9 cellular contexts compared by ENCODE assay signal in genomic region chr19:7628589-7629311, GRCh38. TPM values are rescaled to one million over a fixed set of nuclear protein-coding genes. Genes with fewer than 3 reads are reported as not detected.
DNase-seq lines count a peak whose midpoint lies in the region; ATAC-seq and TF ChIP-seq lines count a peak whose summit lies in the region.
"Had no signal": no experiment of that assay in that cellular context is flagged by ENCODE, and none has a peak within 500 bp of the region (broad histone marks: within the 10 kb centered on the region; RNA-seq: fewer than 3 reads in every experiment).

No MANE protein-coding gene starts in this region.

- H3K9me3 ChIP-seq in muscle layer of colon (ENCODE audit: low read length) = no peaks in the 10 kb centered on the region

- peaks cover 35% of the 10 kb centered on the region for H3K4me1 Mint-ChIP-seq in chondrocyte (ENCODE audit: low read depth)

- peak overlapping the region; percentile 64 for H2AFZ ChIP-seq in ACC112 (ENCODE audit: low read length, unreplicated experiment)

- H3K36me3 Mint-ChIP-seq in chondrocyte (ENCODE audit: low read depth) = peaks cover 6% of the 10 kb centered on the region

- H3K27ac ChIP-seq in ACC112 (ENCODE audit: low read depth, low read length) = peak overlapping the region; percentile 36; the same call in 1 of the 2 replicates
- peak overlapping the region; percentile 79 for H3K27ac ChIP-seq in muscle layer of colon (ENCODE audit: low read depth, low read length)

- H3K4me3 Mint-ChIP-seq in chondrocyte (ENCODE audit: unreplicated experiment) = peak overlapping the region; percentile 92

- H3K9me3 Mint-ChIP-seq in chondrocyte (ENCODE audit: low read depth) = no peaks in the 10 kb centered on the region

- H3K9ac ChIP-seq in muscle layer of colon (ENCODE audit: low read length) = peak overlapping the region; percentile 99

- H3K4me1 ChIP-seq in ACC112 (ENCODE audit: control insufficient read depth, insufficient read depth, low read length, unreplicated experiment) (no peaks in the 10 kb centered on the region), muscle layer of colon (ENCODE audit: insufficient read depth, low read length) (peaks cover 29% of the 10 kb centered on the region)

- H3K27ac Mint-ChIP-seq in chondrocyte (ENCODE audit: unreplicated experiment) = peak overlapping the region; percentile 99

- no peaks in the 10 kb centered on the region for H3K27me3 ChIP-seq in ACC112 (ENCODE audit: insufficient read depth, low read length)
- H3K27me3 ChIP-seq in muscle layer of colon (ENCODE audit: control insufficient read depth in 1 of 2, insufficient read depth in 2 of 2, low read length in 2 of 2) = no peaks in the 10 kb centered on the region

- no peaks in the 10 kb centered on the region for H3K27me3 Mint-ChIP-seq in chondrocyte (ENCODE audit: low read depth)

- H3K79me2 ChIP-seq in ACC112 (ENCODE audit: control insufficient read depth, insufficient read depth, low read length, unreplicated experiment) = peaks cover 46% of the 10 kb centered on the region

- no peak for ATAC-seq in HG02840 (IDR thresholded peaks at IDR 0.05; ENCODE audit: low FRiP score, unreplicated experiment)

- in situ Hi-C loops in KBM-7 (cut with MboI; ENCODE audit: low pct_unique_long_range_greater_than_20kb, low sequenced_read_pairs) = no loop called here

- TF ChIP-seq CTCF in chondrocyte (IDR thresholded peaks at IDR 0.05) = no peak

- no peak for DNase-seq in Jurkat, Clone E6-1 (ENCODE audit: low read depth, low spot score)
- DNase-seq in chondrocyte (ENCODE audit: low spot score) (no peak), KBM-7 (no peak), DMS53 treated with DMSO at 0.1 percent for 48 hours (lab: John Stamatoyannopoulos, UW; ENCODE audit: unreplicated experiment) (no peak), C1 segment of cervical spinal cord (lab: John Stamatoyannopoulos, UW) (no peak)

- H3K4me3 ChIP-seq in ACC112 (ENCODE audit: low read depth, low read length) = peak overlapping the region; percentile 98
- H3K4me3 ChIP-seq in Jurkat, Clone E6-1 (ENCODE audit: low read length) = peak overlapping the region; percentile 84
- H3K4me3 ChIP-seq in muscle layer of colon (ENCODE audit: low read depth in 1 of 2, low read length in 2 of 2) = peak overlapping the region; percentile 81 to 100

- no peaks in the 10 kb centered on the region for H3K36me3 ChIP-seq in ACC112 (ENCODE audit: insufficient read depth, low read length)
- peaks cover 28% of the 10 kb centered on the region for H3K36me3 ChIP-seq in muscle layer of colon (ENCODE audit: insufficient read depth, low read length)

RNA-seq across cellular contexts. Expression of gene XAB2, which starts 0.6 kb away (rescaled TPM):
- 77.1 TPM for polyA plus RNA-seq in Jurkat, Clone E6-1 (2012; ENCODE audit: insufficient read depth, insufficient read length)
- total RNA-seq in chondrocyte = 26.7 to 29.8 TPM (median 27.4 TPM) in 3 replicates

RNA-seq across cellular contexts. Expression of gene PET100, which starts 0.8 kb away (rescaled TPM):
- 393 TPM for polyA plus RNA-seq in Jurkat, Clone E6-1 (2012; ENCODE audit: insufficient read depth, insufficient read length)
- total RNA-seq in chondrocyte = 78.8 to 113 TPM (median 80.7 TPM) in 3 replicates

RNA-seq across cellular contexts. Expression of gene PCP2, which starts 4.8 kb away (rescaled TPM):
- 2.1 TPM for polyA plus RNA-seq in Jurkat, Clone E6-1 (2012; ENCODE audit: insufficient read depth, insufficient read length)
- not detected in 3 replicates for total RNA-seq in chondrocyte
- total RNA-seq: posterior vena cava had no signal

RNA-seq across cellular contexts. Expression of gene STXBP2, which starts 8.2 kb away (rescaled TPM):
- 127 TPM for polyA plus RNA-seq in Jurkat, Clone E6-1 (2012; ENCODE audit: insufficient read depth, insufficient read length)
- total RNA-seq in chondrocyte = 2.7 to 10.2 TPM (median 8.1 TPM) in 3 replicates

RNA-seq across cellular contexts. Expression of gene CAMSAP3, which starts 33.1 kb away (rescaled TPM):
- polyA plus RNA-seq in Jurkat, Clone E6-1 (2012; ENCODE audit: insufficient read depth, insufficient read length) = 11.4 TPM
- 0.41 to 0.42 TPM in 2 of 3 replicates, not detected in the other for total RNA-seq in chondrocyte
- total RNA-seq: posterior vena cava had no signal
